ENCODE assay signal across 8 cellular contexts in genomic region chr17:30477758-30478115, GRCh38. TPM values are rescaled to one million over a fixed set of nuclear protein-coding genes. Genes with fewer than 3 reads are reported as not detected.
A peak's percentile ranks its signal among the peaks of the same experiment; 100 is the strongest.
DNase-seq lines count a peak whose midpoint lies in the region; ATAC-seq and TF ChIP-seq lines count a peak whose summit lies in the region.

No MANE protein-coding gene starts in this region.

- BruUV-seq in Calu3 (replicated peaks; lab: Mats Ljungman, UMichigan), result no TSS peak

- H3K27me3 Mint-ChIP-seq in Calu3 (ENCODE audit: unreplicated experiment), result no peaks in the 10 kb centered on the region

- peak overlapping the region; percentile 46 to 98 (median 91) for H3K27ac ChIP-seq in heart right ventricle

- no peaks in the 10 kb centered on the region for H3K9me3 Mint-ChIP-seq in Calu3 (ENCODE audit: low read depth, unreplicated experiment)
- H3K9me3 Mint-ChIP-seq in activated naive CD4-positive, alpha-beta T cell treated with anti-CD3 and anti-CD28 coated beads, Interleukin-2, amount 50 U/mL, for 72 hours, result no peaks in the 10 kb centered on the region

- H3K4me3 ChIP-seq in heart right ventricle, result peak overlapping the region; percentile 51 to 92 (median 87)

- no peak for DNase-seq in Calu3
- peak in 1 of 2 donors; percentile 5 for DNase-seq in activated naive CD4-positive, alpha-beta T cell treated with anti-CD3 and anti-CD28 coated beads, Interleukin-2, amount 50 U/mL, for 72 hours (ENCODE audit: low spot score in 2 of 2)
- DNase-seq in heart right ventricle, result no peak
- DNase-seq in sciatic nerve (ENCODE audit: low spot score), result no peak
- no peak for DNase-seq in Kasumi-1 (lab: John Stamatoyannopoulos, UW)

- no peak for TF ChIP-seq CTCF in Calu3 (IDR thresholded peaks at IDR 0.05; ENCODE audit: unreplicated experiment)
- TF ChIP-seq CTCF in heart right ventricle (IDR thresholded peaks at IDR 0.05), result no peak

- peaks cover 0 to 40% (median 21%) of the 10 kb centered on the region in 9 donors for H3K36me3 ChIP-seq in heart right ventricle

- H3K9me3 ChIP-seq in heart right ventricle, result no peaks in the 10 kb centered on the region

- H3K4me1 ChIP-seq in heart right ventricle, result peaks cover 0 to 32% (median 25%) of the 10 kb centered on the region in 9 donors

- CTCF ChIA-PET in Calu3 (lab: Charles Lee), result interaction anchor here (0.6 to 1.3 kb wide), 2 partner anchors 62 to 239 kb away, joined by 3 read pairs; no protein-coding TSS in a partner anchor

- no peaks in the 10 kb centered on the region for H3K27me3 ChIP-seq in heart right ventricle

- H3K4me3 Mint-ChIP-seq in Calu3 (ENCODE audit: low read depth, unreplicated experiment), result peak overlapping the region; percentile 99

- peak overlapping the region; percentile 98 for H3K27ac Mint-ChIP-seq in Calu3 (ENCODE audit: unreplicated experiment)
- peak overlapping the region; percentile 99 for H3K27ac Mint-ChIP-seq in activated naive CD4-positive, alpha-beta T cell treated with anti-CD3 and anti-CD28 coated beads, Interleukin-2, amount 50 U/mL, for 72 hours

- 0 to 1% methylated on average over 10 of the region's 10 CpGs for WGBS in heart right ventricle, 2 donors

- ATAC-seq in HG03097 (IDR thresholded peaks at IDR 0.05; ENCODE audit: low FRiP score, unreplicated experiment) (peak; percentile 11), heart right ventricle (peak in 6 of 8 donors; percentile 10 to 28 (median 24)), sciatic nerve (peak; percentile 12), GM21786 (IDR thresholded peaks at IDR 0.05; ENCODE audit: unreplicated experiment) (no peak), GM21526 (IDR thresholded peaks at IDR 0.05; ENCODE audit: low FRiP score, unreplicated experiment) (no peak)
- peak; percentile 7 to 37 for ATAC-seq in activated naive CD4-positive, alpha-beta T cell treated with anti-CD3 and anti-CD28 coated beads, Interleukin-2, amount 50 U/mL, for 72 hours

- H3K36me3 Mint-ChIP-seq in Calu3 (ENCODE audit: insufficient read depth, unreplicated experiment), result peaks cover 36% of the 10 kb centered on the region
- peaks cover 10 to 18% of the 10 kb centered on the region in 2 donors for H3K36me3 Mint-ChIP-seq in activated naive CD4-positive, alpha-beta T cell treated with anti-CD3 and anti-CD28 coated beads, Interleukin-2, amount 50 U/mL, for 72 hours

- peaks cover 14% of the 10 kb centered on the region for H3K4me1 Mint-ChIP-seq in Calu3 (ENCODE audit: low read depth, unreplicated experiment)

- intact Hi-C loops in Calu3 (cut with micrococcal nuclease; ENCODE audit: unreplicated experiment) (no loop called here), heart right ventricle (cut with DNase I) (loop anchor here in 6 of 10 donors (1.0 to 10.0 kb wide), 7 partner anchors 100 to 345 kb away; partner anchors contain the start of genes CPD (in 1 of the 6) and CRLF3 (in 1 of the 6)), sciatic nerve (cut with DNase I) (no loop called here)

RNA-seq across cellular contexts. Expression of gene GOSR1, which starts 0.5 kb away (rescaled TPM):
- total RNA-seq in Calu3 (2022) (47.1 and 58.0 TPM in 2 replicates), heart right ventricle (10 to 100 TPM; 29.3 to 43.9 (median 32.8) TPM), sciatic nerve (60.5 TPM)
- total RNA-seq in activated naive CD4-positive, alpha-beta T cell treated with anti-CD3 and anti-CD28 coated beads, Interleukin-2, amount 50 U/mL, for 72 hours, result 10 to 100 TPM; 31.5 to 43.1 TPM
- 10 to 100 TPM in 1 of 2 donors, 1 to 10 TPM in 1; 7.9 to 13.1 TPM for polyA plus RNA-seq in heart right ventricle

Comparison
In these comparisons a context has a peak if more than half of its experiments do, and no peak if none do; other contexts are left out.
1. ATAC-seq: peak in HG03097 (single experiment), activated naive CD4-positive, alpha-beta T cell treated with anti-CD3 and anti-CD28 coated beads, Interleukin-2, amount 50 U/mL, for 72 hours (2 of 2), heart right ventricle (6 of 8) and sciatic nerve (single experiment); none in GM21786 (single experiment) and GM21526 (single experiment).
2. intact Hi-C loops: an anchor here in heart right ventricle (1.0 to 10.0 kb wide); none called in Calu3 and sciatic nerve.